In genomic region chr1:58941471-58942289, GRCh38 we compare ENCODE assay signal across 11 cellular contexts.
A peak's percentile ranks its signal among the peaks of the same experiment; 100 is the strongest.
DNase-seq lines count a peak whose midpoint lies in the region; ATAC-seq and TF ChIP-seq lines count a peak whose summit lies in the region.
"Had no signal": no experiment of that assay in that cellular context is flagged by ENCODE, and none has a peak within 500 bp of the region (broad histone marks: within the 10 kb centered on the region; RNA-seq: fewer than 3 reads in every experiment).

No MANE protein-coding gene starts in this region.

- H3K4me1 ChIP-seq in CD8-positive, alpha-beta T cell (ENCODE audit: insufficient read depth, low read length): peaks cover 64% of the 10 kb centered on the region
- H3K4me1 ChIP-seq in liver (ENCODE audit: control insufficient read depth in 4 of 4, insufficient read depth in 4 of 4, low read length in 3 of 4): peaks cover 0 to 3% (median 0%) of the 10 kb centered on the region in 4 donors
- H3K4me1 ChIP-seq: Caco-2 had no signal

- no peaks in the 10 kb centered on the region for H3K36me3 Mint-ChIP-seq in CD8-positive, alpha-beta T cell
- H3K36me3 Mint-ChIP-seq in activated CD4-positive, alpha-beta memory T cell treated with anti-CD3 and anti-CD28 coated beads for 36 hours: no peaks in the 10 kb centered on the region

- TF ChIP-seq RAD21 in liver (IDR thresholded peaks at IDR 0.05): peak in 1 of 2 donors; percentile 28

- CTCF ChIA-PET in CD8-positive, alpha-beta T cell (lab: Charles Lee): interaction anchor here (0.9 to 1.4 kb wide), 7 partner anchors 19 to 758 kb away, joined by 3 to 4 read pairs (median 3); no protein-coding TSS in a partner anchor
- CTCF ChIA-PET in activated CD4-positive, alpha-beta memory T cell treated with anti-CD3 and anti-CD28 coated beads for 36 hours (lab: Charles Lee): interaction anchor here (0.7 to 2.0 kb wide), 3 partner anchors 23 to 757 kb away, joined by 3 to 7 read pairs (median 3); no protein-coding TSS in a partner anchor

- no peaks in the 10 kb centered on the region for H3K27me3 ChIP-seq in CD8-positive, alpha-beta T cell (ENCODE audit: insufficient read depth, low read length)
- no peaks in the 10 kb centered on the region for H3K27me3 ChIP-seq in liver (ENCODE audit: control insufficient read depth in 4 of 4, insufficient read depth in 4 of 4, low read length in 3 of 4)

- no peaks in the 10 kb centered on the region for H3K27me3 Mint-ChIP-seq in CD8-positive, alpha-beta T cell (ENCODE audit: low read depth)
- no peaks in the 10 kb centered on the region for H3K27me3 Mint-ChIP-seq in activated CD4-positive, alpha-beta memory T cell treated with anti-CD3 and anti-CD28 coated beads for 36 hours

- no peak for TF ChIP-seq CTCF in CD8-positive, alpha-beta T cell (IDR thresholded peaks at IDR 0.05)
- TF ChIP-seq CTCF in liver (IDR thresholded peaks at IDR 0.05; ENCODE audit: low read depth, low read length, missing input control): no peak

- intact Hi-C loops in CD8-positive, alpha-beta T cell (cut with DNase I, micrococcal nuclease): loop anchor here (1.0 to 10.0 kb wide), 8 partner anchors 8 to 353 kb away; partner anchors contain the start of genes FGGY (in 1 of the 2) and JUN (in 1 of the 2)
- intact Hi-C loops in activated CD4-positive, alpha-beta memory T cell treated with anti-CD3 and anti-CD28 coated beads for 36 hours (cut with micrococcal nuclease): loop anchor here (2.0 to 10.0 kb wide), 3 partner anchors 15 to 157 kb away; partner anchors contain the start of gene JUN

- POLR2A ChIA-PET in CD8-positive, alpha-beta T cell (lab: Charles Lee): interaction anchor here (0.6 to 2.6 kb wide), 18 partner anchors 8 to 355 kb away, joined by 3 to 10 read pairs (median 4); partner anchors contain the start of genes FGGY and JUN
- POLR2A ChIA-PET in activated CD4-positive, alpha-beta memory T cell treated with anti-CD3 and anti-CD28 coated beads for 36 hours (lab: Charles Lee): interaction anchor here (1.4 kb wide), 1 partner anchor 158 kb away, joined by 4 read pairs; the partner anchor contains the start of gene JUN

- no peak overlapping the region for H3K9ac ChIP-seq in liver (ENCODE audit: low read depth in 1 of 2, low read length in 2 of 2)

- no peaks in the 10 kb centered on the region for H3K9me3 ChIP-seq in CD8-positive, alpha-beta T cell (ENCODE audit: low read length)
- no peaks in the 10 kb centered on the region for H3K9me3 ChIP-seq in liver (ENCODE audit: control insufficient read depth in 4 of 4, low read length in 3 of 4)
- H3K9me3 ChIP-seq: Caco-2 had no signal

- H3K4me1 Mint-ChIP-seq in CD8-positive, alpha-beta T cell (ENCODE audit: low read depth): peaks cover 81% of the 10 kb centered on the region
- peaks cover 56% of the 10 kb centered on the region for H3K4me1 Mint-ChIP-seq in activated CD4-positive, alpha-beta memory T cell treated with anti-CD3 and anti-CD28 coated beads for 36 hours (ENCODE audit: low read depth)

- peak overlapping the region; percentile 73 for H3K4me3 Mint-ChIP-seq in CD8-positive, alpha-beta T cell
- no peak overlapping the region for H3K4me3 Mint-ChIP-seq in activated CD4-positive, alpha-beta memory T cell treated with anti-CD3 and anti-CD28 coated beads for 36 hours

- DNase-seq in CD8-positive, alpha-beta T cell: peak in 5 of 7 experiments; percentile 13 to 67 (median 36)
- peak; percentile 35 for DNase-seq in activated CD4-positive, alpha-beta memory T cell treated with anti-CD3 and anti-CD28 coated beads for 36 hours
- DNase-seq in foreskin melanocyte: no peak
- no peak for DNase-seq in midbrain (lab: John Stamatoyannopoulos, UW)
- DNase-seq in NCI-H774 (lab: John Stamatoyannopoulos, UW): no peak
- DNase-seq: Caco-2, glutamatergic neuron, NCI-H524 treated with DMSO at 0.1 percent for 48 hours had no signal

- H3K9me3 Mint-ChIP-seq in CD8-positive, alpha-beta T cell: no peaks in the 10 kb centered on the region
- no peaks in the 10 kb centered on the region for H3K9me3 Mint-ChIP-seq in activated CD4-positive, alpha-beta memory T cell treated with anti-CD3 and anti-CD28 coated beads for 36 hours

- H3K4me3 ChIP-seq in CD8-positive, alpha-beta T cell (ENCODE audit: low read depth, low read length): peak overlapping the region; percentile 36
- no peak overlapping the region for H3K4me3 ChIP-seq in liver (ENCODE audit: low read depth in 1 of 3, low read length in 3 of 3)

- no peak overlapping the region for H3K27ac ChIP-seq in CD8-positive, alpha-beta T cell (ENCODE audit: low read depth, low read length)
- H3K27ac ChIP-seq in liver (ENCODE audit: low read depth in 1 of 2, low read length in 2 of 2): no peak overlapping the region

- 52% methylated on average over 4 of the region's 4 CpGs for WGBS in liver

- peak overlapping the region; percentile 82 for H3K27ac Mint-ChIP-seq in CD8-positive, alpha-beta T cell
- H3K27ac Mint-ChIP-seq in activated CD4-positive, alpha-beta memory T cell treated with anti-CD3 and anti-CD28 coated beads for 36 hours: peak overlapping the region; percentile 55

- ATAC-seq in CD8-positive, alpha-beta T cell: peak; percentile 71
- peak; percentile 59 for ATAC-seq in GM21423 (IDR thresholded peaks at IDR 0.05; ENCODE audit: unreplicated experiment)
- no peak for ATAC-seq in HG03565 (IDR thresholded peaks at IDR 0.05; ENCODE audit: unreplicated experiment)

- H3K36me3 ChIP-seq in CD8-positive, alpha-beta T cell (ENCODE audit: insufficient read depth, low read length): no peaks in the 10 kb centered on the region
- H3K36me3 ChIP-seq in liver (ENCODE audit: control insufficient read depth in 4 of 4, insufficient read depth in 3 of 4, low read depth in 1 of 4, low read length in 3 of 4): no peaks in the 10 kb centered on the region

TF ChIP-seq in liver, 16 proteins besides CTCF, POLR2A, EP300 and RAD21:
- peak in 1 of 2 donors; percentile 23 for TF ChIP-seq HNF4A (conservative IDR thresholded peaks at IDR 0.05)
- TF ChIP-seq SP1 (IDR thresholded peaks at IDR 0.05): no peak
- TF ChIP-seq MAX (IDR thresholded peaks at IDR 0.05): peak; percentile 16
- no peak for TF ChIP-seq FOXA2 (IDR thresholded peaks at IDR 0.05)

Comparison
In these comparisons a context has a peak if more than half of its experiments do, and no peak if none do; other contexts are left out.
1. DNase-seq: peak in CD8-positive, alpha-beta T cell (5 of 7) and activated CD4-positive, alpha-beta memory T cell treated with anti-CD3 and anti-CD28 coated beads for 36 hours (single experiment); none in foreskin melanocyte (single experiment), midbrain (single experiment) and NCI-H774 (single experiment).